In genomic region chr5:41325074-41325473, GRCh38 we compare ENCODE assay signal across 16 cellular contexts.
DNase-seq lines count a peak whose midpoint lies in the region; ATAC-seq and TF ChIP-seq lines count a peak whose summit lies in the region.
"Had no signal": no experiment of that assay in that cellular context is flagged by ENCODE, and none has a peak within 500 bp of the region (broad histone marks: within the 10 kb centered on the region; RNA-seq: fewer than 3 reads in every experiment).

No MANE protein-coding gene starts in this region.

- H3K4me1 ChIP-seq in SK-N-SH (ENCODE audit: control insufficient read depth in 1 of 2, insufficient read depth in 2 of 2, low read depth in 1 of 2, low read length in 1 of 2): no peaks in the 10 kb centered on the region
- H3K4me1 ChIP-seq: BLaER1, HAP-1 had no signal

- TF ChIP-seq CTCF in SK-N-SH (IDR thresholded peaks at IDR 0.05): no peak
- TF ChIP-seq CTCF in fibroblast of the aortic adventitia (IDR thresholded peaks at IDR 0.05; ENCODE audit: insufficient read depth, low read length): no peak

- H3K4me1 Mint-ChIP-seq in immature natural killer cell: no peaks in the 10 kb centered on the region
- H3K4me1 Mint-ChIP-seq: CD14-positive monocyte; CD4-positive, alpha-beta memory T cell had no signal

- CTCF ChIA-PET in SK-N-SH (lab: Yijun Ruan, JAX): no interaction called here

- 0 out of 2 replicates have a peak overlapping the region, but pooled peaks have one; percentile 8 for H2AFZ ChIP-seq in SK-N-SH (ENCODE audit: low read depth)
- H2AFZ ChIP-seq: GM23248 had no signal

- H3K4me3 Mint-ChIP-seq in immature natural killer cell: no peak overlapping the region
- H3K4me3 Mint-ChIP-seq: CD14-positive monocyte; CD4-positive, alpha-beta memory T cell had no signal

- no peaks in the 10 kb centered on the region for H3K27me3 ChIP-seq in SK-N-SH (ENCODE audit: insufficient read depth)
- H3K27me3 ChIP-seq: BLaER1 had no signal

- H3K27ac ChIP-seq in SK-N-SH (ENCODE audit: low read depth in 2 of 2, low read length in 1 of 2): no peak overlapping the region
- H3K27ac ChIP-seq: A549, BLaER1, GM23248 had no signal

- H3K79me2 ChIP-seq in SK-N-SH (ENCODE audit: insufficient read depth): no peaks in the 10 kb centered on the region

- H3F3A ChIP-seq in SK-N-SH (replicated peaks; ENCODE audit: insufficient read depth): no peaks in the 10 kb centered on the region

- H3K4me2 ChIP-seq in SK-N-SH: no peak overlapping the region
- H3K4me2 ChIP-seq: A549, BLaER1 had no signal

- no peaks in the 10 kb centered on the region for H3K9me2 ChIP-seq in SK-N-SH

- H3K36me3 Mint-ChIP-seq in immature natural killer cell: no peaks in the 10 kb centered on the region
- H3K36me3 Mint-ChIP-seq: CD14-positive monocyte; CD4-positive, alpha-beta memory T cell had no signal

- no peaks in the 10 kb centered on the region for H3K36me3 ChIP-seq in SK-N-SH (replicated peaks in 1 of 2; ENCODE audit: control insufficient read depth in 1 of 2, insufficient read depth in 2 of 2, low read length in 1 of 2)
- H3K36me3 ChIP-seq: BLaER1, HAP-1 had no signal

- H3K9me3 ChIP-seq in SK-N-SH: no peaks in the 10 kb centered on the region
- H3K9me3 ChIP-seq: A549, BLaER1, HAP-1 had no signal

- no peak for TF ChIP-seq EP300 in SK-N-SH (IDR thresholded peaks at IDR 0.05; ENCODE audit: borderline replicate concordance in 1 of 2, low read depth in 1 of 2, low read length in 1 of 2)

- WGBS in SK-N-SH (ENCODE audit: low lambda C conversion rate): 45% methylated on average over 2 of the region's 2 CpGs

- H3K9me3 Mint-ChIP-seq in immature natural killer cell: peaks cover 7 to 33% (median 11%) of the 10 kb centered on the region in 6 donors

- H3K9ac ChIP-seq in SK-N-SH: no peak overlapping the region
- H3K9ac ChIP-seq: BLaER1, GM23248 had no signal

- H3K4me3 ChIP-seq in SK-N-SH (ENCODE audit: low read depth in 2 of 2, low read length in 1 of 2) (no peak overlapping the region), fibroblast of the aortic adventitia (ENCODE audit: low read depth, low read length) (no peak overlapping the region)
- H3K4me3 ChIP-seq: A549, BLaER1, GM23248, HAP-1, K562 had no signal

- ATAC-seq in HG02610 (IDR thresholded peaks at IDR 0.05; ENCODE audit: unreplicated experiment) (no peak), HG03520 (IDR thresholded peaks at IDR 0.05; ENCODE audit: unreplicated experiment) (no peak)
- ATAC-seq: A549, K562 had no signal

- no peak for DNase-seq in SK-N-SH
- peak; percentile 17 for DNase-seq in dedifferentiated amniotic fluid mesenchymal stem cell (ENCODE audit: extremely low spot score)
- DNase-seq in fibroblast of the aortic adventitia (ENCODE audit: low read depth): peak; percentile 32
- no peak for DNase-seq in NCI-H187 treated with DMSO at 0.1 percent for 48 hours (lab: John Stamatoyannopoulos, UW)
- no peak for DNase-seq in immature natural killer cell
- DNase-seq: CD4-positive, alpha-beta memory T cell; DMS79 treated with DMSO at 0.1 percent for 48 hours; GM23248; IMR-90 had no signal

- H3K27ac Mint-ChIP-seq in immature natural killer cell: no peak overlapping the region
- H3K27ac Mint-ChIP-seq: CD14-positive monocyte; CD4-positive, alpha-beta memory T cell had no signal

- POLR2A ChIA-PET in SK-N-SH (lab: Yijun Ruan, JAX): no interaction called here

- H3K27me3 Mint-ChIP-seq in immature natural killer cell (ENCODE audit: low read depth in 3 of 3): peaks cover 0 to 1% (median 0%) of the 10 kb centered on the region in 3 donors
- H3K27me3 Mint-ChIP-seq: CD4-positive, alpha-beta memory T cell had no signal

- no peak for TF ChIP-seq RAD21 in SK-N-SH (IDR thresholded peaks at IDR 0.05; ENCODE audit: low read length)

- H4K20me1 ChIP-seq in SK-N-SH (ENCODE audit: insufficient read depth): no peaks in the 10 kb centered on the region
- H4K20me1 ChIP-seq: BLaER1 had no signal

TF ChIP-seq in SK-N-SH, 30 proteins besides CTCF, POLR2A, EP300 and RAD21:
- TF ChIP-seq POLR2AphosphoS5 (IDR thresholded peaks at IDR 0.05; ENCODE audit: low read depth, low read length) (no peak), USF1 (IDR thresholded peaks at IDR 0.05; ENCODE audit: borderline replicate concordance, low read depth) (no peak), GABPA (IDR thresholded peaks at IDR 0.05; ENCODE audit: low read depth) (no peak), RXRA (IDR thresholded peaks at IDR 0.05; ENCODE audit: borderline replicate concordance, low read depth) (no peak), IRF3 (IDR thresholded peaks at IDR 0.05; ENCODE audit: low read depth, low read length) (no peak), MAX (IDR thresholded peaks at IDR 0.05; ENCODE audit: low read depth) (no peak), CHD2 (IDR thresholded peaks at IDR 0.05; ENCODE audit: low read length, partially characterized antibody) (no peak), FOXJ3 (CRISPR knock-in tag; IDR thresholded peaks at IDR 0.05) (no peak), TEAD4 (IDR thresholded peaks at IDR 0.05; ENCODE audit: borderline replicate concordance, insufficient read depth) (no peak), NRF1 (IDR thresholded peaks at IDR 0.05; ENCODE audit: low read depth, low read length) (no peak), GATA2 (CRISPR knock-in tag; IDR thresholded peaks at IDR 0.05) (no peak), FOSL2 (IDR thresholded peaks at IDR 0.05; ENCODE audit: borderline replicate concordance, low read depth) (no peak), EZH2phosphoT487 (IDR thresholded peaks at IDR 0.05; ENCODE audit: borderline replicate concordance, low read depth) (no peak)

Comparison
In these comparisons a context has a peak if more than half of its experiments do, and no peak if none do; other contexts are left out.
1. DNase-seq: peak in dedifferentiated amniotic fluid mesenchymal stem cell (single experiment) and fibroblast of the aortic adventitia (single experiment); none in SK-N-SH (single experiment), NCI-H187 treated with DMSO at 0.1 percent for 48 hours (single experiment) and immature natural killer cell (0 of 3).